In genomic region chr15:64112077-64112772, GRCh38 we compare ENCODE assay signal across 12 cellular contexts. TPM values are rescaled to one million over a fixed set of nuclear protein-coding genes. Genes with fewer than 3 reads are reported as not detected.
DNase-seq lines count a peak whose midpoint lies in the region; ATAC-seq, FAIRE-seq and TF ChIP-seq lines count a peak whose summit lies in the region.
"Had no signal": no experiment of that assay in that cellular context is flagged by ENCODE, and none has a peak within 500 bp of the region (broad histone marks: within the 10 kb centered on the region; RNA-seq: fewer than 3 reads in every experiment).

No MANE protein-coding gene starts in this region.

- no peak overlapping the region for H3K27ac ChIP-seq in IMR-90 (ENCODE audit: insufficient read depth, low read length)
- peak overlapping the region in 57 of 59 donors; percentile 15 to 99 (median 76) for H3K27ac ChIP-seq in dorsolateral prefrontal cortex
- H3K27ac ChIP-seq in pancreas: no peak overlapping the region

- H3K4me3 ChIP-seq in IMR-90 (ENCODE audit: insufficient read depth, low read depth, low read length) (no peak overlapping the region), dorsolateral prefrontal cortex (peak overlapping the region in 5 of 59 donors; percentile 4 to 24 (median 11)), pancreas (no peak overlapping the region)

- no CpG with 5 or more reads among the region's 3 CpGs for WGBS in IMR-90 (ENCODE audit: extremely low coverage in 2 of 2, insufficient read length in 1 of 2), 2 experiments
- WGBS in pancreas, 2 donors: 33 to 45% methylated on average over 3 of the region's 3 CpGs

- BruUV-seq in IMR-90 (replicated peaks; lab: Mats Ljungman, UMichigan): no TSS peak

- no peak overlapping the region for H3K18ac ChIP-seq in IMR-90 (ENCODE audit: low read depth, low read length)

- H4K20me1 ChIP-seq in IMR-90 (ENCODE audit: insufficient read depth, low read length): peaks cover 29% of the 10 kb centered on the region; the same call in 1 of the 2 replicates

- H3K4me1 ChIP-seq in IMR-90 (ENCODE audit: control insufficient read depth, insufficient read depth, low read length): peaks cover 4% of the 10 kb centered on the region
- peaks cover 6 to 24% (median 8%) of the 10 kb centered on the region in 3 donors for H3K4me1 ChIP-seq in pancreas

- in situ Hi-C loops in IMR-90 (cut with MboI; ENCODE audit: low sequenced_read_pairs): no loop called here

- no peak overlapping the region for H4K91ac ChIP-seq in IMR-90 (ENCODE audit: insufficient read depth, low read depth, low read length)

- no peak overlapping the region for H4K5ac ChIP-seq in IMR-90 (ENCODE audit: low read depth, low read length)

- intact Hi-C loops in IMR-90 (cut with micrococcal nuclease) (loop anchor here (5.0 kb wide), 1 partner anchor 35 kb away; no protein-coding TSS in a partner anchor), dorsolateral prefrontal cortex (cut with DNase I) (no loop called here), pancreas (cut with DNase I) (no loop called here)

- 0 out of 2 replicates have a peak overlapping the region, but pooled peaks have one; percentile 6 for H3K14ac ChIP-seq in IMR-90 (replicated peaks; ENCODE audit: low read depth, low read length)

- H3K4ac ChIP-seq in IMR-90 (ENCODE audit: low read depth, low read length): no peak overlapping the region

- H3K23ac ChIP-seq in IMR-90 (ENCODE audit: low read depth, low read length): peak overlapping the region; percentile 32; the same call in 1 of the 2 replicates

- no peak overlapping the region for H2AK9ac ChIP-seq in IMR-90 (replicated peaks; ENCODE audit: low read depth, low read length, poor library complexity)

- POLR2A ChIA-PET in IMR-90 (lab: Charles Lee; ENCODE audit: unreplicated experiment): interaction anchor here (1.5 kb wide), 1 partner anchor 18 kb away, joined by 3 read pairs; the partner anchor contains the start of gene CIAO2A

- H2BK120ac ChIP-seq in IMR-90 (ENCODE audit: low read depth, low read length): no peak overlapping the region

- H3K79me1 ChIP-seq in IMR-90 (ENCODE audit: low read depth in 1 of 2, low read length in 2 of 2): peaks cover 37 to 55% of the 10 kb centered on the region in 2 experiments

- H3K4me2 ChIP-seq in IMR-90 (ENCODE audit: low read depth, low read length): no peak overlapping the region

- no peak for TF ChIP-seq RAD21 in IMR-90 (IDR thresholded peaks at IDR 0.05; ENCODE audit: low read length)

- TF ChIP-seq CTCF in IMR-90 (conservative IDR thresholded peaks at IDR 0.05; ENCODE audit: low read depth, low read length) (no peak), dorsolateral prefrontal cortex (IDR thresholded peaks at IDR 0.05 in 54 of 56, conservative IDR thresholded peaks at IDR 0.05 in 2 of 56; ENCODE audit: low read depth in 1 of 56, partially characterized antibody in 56 of 56) (no peak), pancreas (IDR thresholded peaks at IDR 0.05) (no peak)

- no peak overlapping the region for H2BK20ac ChIP-seq in IMR-90 (ENCODE audit: low read depth, low read length)

- no peak overlapping the region for H2BK5ac ChIP-seq in IMR-90 (ENCODE audit: low read depth, low read length, poor library complexity, severe bottlenecking)

- H3K27me3 ChIP-seq in IMR-90 (ENCODE audit: control insufficient read depth, insufficient read depth, low read length) (no peaks in the 10 kb centered on the region), dorsolateral prefrontal cortex (no peaks in the 10 kb centered on the region), pancreas (no peaks in the 10 kb centered on the region)

- DNase-seq in IMR-90: no peak
- no peak for DNase-seq in dorsolateral prefrontal cortex
- no peak for DNase-seq in pancreas
- DNase-seq in NCI-H2107 treated with DMSO at 0.1 percent for 48 hours (lab: John Stamatoyannopoulos, UW; ENCODE audit: unreplicated experiment): no peak
- no peak for DNase-seq in superior temporal gyrus (ENCODE audit: extremely low spot score)
- DNase-seq: Calu3, cortex of kidney, NCI-H187 treated with DMSO at 0.1 percent for 48 hours, OCI-M1, T-helper 9 cell had no signal

- H4K8ac ChIP-seq in IMR-90 (ENCODE audit: low read depth in 2 of 2, low read length in 2 of 2): no peak overlapping the region

- H3K36me3 ChIP-seq in IMR-90 (ENCODE audit: control insufficient read depth, insufficient read depth, low read length) (peaks cover 18% of the 10 kb centered on the region), pancreas (peaks cover 0 to 33% (median 5%) of the 10 kb centered on the region in 3 donors)

- peaks cover 9% of the 10 kb centered on the region for H3K9me1 ChIP-seq in IMR-90 (ENCODE audit: insufficient read depth, low read length)

- H3K9me3 ChIP-seq in IMR-90 (ENCODE audit: control insufficient read depth, insufficient read depth, low read length) (no peaks in the 10 kb centered on the region), pancreas (no peaks in the 10 kb centered on the region)

- ATAC-seq in IMR-90 (ENCODE audit: low read depth): 0 out of 2 replicates have a peak, but pooled peaks have one; percentile 16
- ATAC-seq in pancreas: peak; percentile 55 to 81 (median 73)
- ATAC-seq in GM18502 (IDR thresholded peaks at IDR 0.05; ENCODE audit: poor library complexity, unreplicated experiment): no peak

- H2BK15ac ChIP-seq in IMR-90 (ENCODE audit: low read depth, low read length): no peak overlapping the region

- dilution Hi-C loops in IMR-90 (cut with HindIII; ENCODE audit: low sequenced_read_pairs, unreplicated experiment): no loop called here

- no peak overlapping the region for H2AK5ac ChIP-seq in IMR-90 (ENCODE audit: low read depth, low read length)

- no peak overlapping the region for H3K9ac ChIP-seq in IMR-90 (ENCODE audit: low read depth, low read length)

- CTCF ChIA-PET in IMR-90 (lab: Yijun Ruan, JAX): interaction anchor here (1.3 kb wide), 1 partner anchor 13 kb away, joined by 5 read pairs; no protein-coding TSS in a partner anchor

- FAIRE-seq in pancreas (lab: Jason Lieb, UNC): no peak
- FAIRE-seq: HTR-8/SVneo had no signal

- no peak overlapping the region for H3K56ac ChIP-seq in IMR-90 (ENCODE audit: extremely low read depth, insufficient read depth, low read length)

- no peak overlapping the region for H2AFZ ChIP-seq in IMR-90 (replicated peaks; ENCODE audit: low read length, poor library complexity)

- TF ChIP-seq POLR2A in IMR-90 (IDR thresholded peaks at IDR 0.05; ENCODE audit: low read depth, low read length): no peak

TF ChIP-seq in IMR-90, 13 proteins besides CTCF, POLR2A, EP300 and RAD21:
- no peak for TF ChIP-seq CEBPB (IDR thresholded peaks at IDR 0.05; ENCODE audit: low read depth, low read length)
- TF ChIP-seq MAFK (IDR thresholded peaks at IDR 0.05; ENCODE audit: low read depth, low read length): peak; percentile 98

RNA-seq across cellular contexts. Expression of gene SNX1, which starts 16.4 kb away (rescaled TPM):
- total RNA-seq in IMR-90 (2012; rRNA removed) (34.7 and 35.3 TPM in 2 replicates), dorsolateral prefrontal cortex (100 to 1,000 TPM in 82 of 120 experiments, 10 to 100 TPM in 38; 71.7 to 193 (median 110) TPM), pancreas (10 to 100 TPM; 41.3 to 82.4 (median 49.5) TPM)
- polyA plus RNA-seq in IMR-90 (2012; rRNA removed) (72.3 and 75.9 TPM in 2 replicates), pancreas (10 to 100 TPM; 32.9 to 36.6 TPM)
- polyA plus RNA-seq in IMR-90 (2012; cell fraction: cytosol; rRNA removed): 32.8 and 37.1 TPM in 2 replicates
- polyA plus RNA-seq in IMR-90 (2012; cell fraction: nucleus; rRNA removed; ENCODE audit: low replicate concordance): 87.8 and 96.0 TPM in 2 replicates

RNA-seq across cellular contexts. Expression of gene CIAO2A, which starts 18.6 kb away (rescaled TPM):
- total RNA-seq in IMR-90 (2012; rRNA removed) (36.7 and 69.4 TPM in 2 replicates), dorsolateral prefrontal cortex (10 to 100 TPM; 13.7 to 37.5 (median 22.9) TPM), pancreas (10 to 100 TPM; 16.0 to 44.1 (median 26.3) TPM)
- polyA plus RNA-seq in IMR-90 (2012; rRNA removed) (34.6 and 38.3 TPM in 2 replicates), pancreas (10 to 100 TPM; 42.0 to 61.2 TPM)
- 24.0 and 32.7 TPM in 2 replicates for polyA plus RNA-seq in IMR-90 (2012; cell fraction: cytosol; rRNA removed)
- 5.0 and 13.8 TPM in 2 replicates for polyA plus RNA-seq in IMR-90 (2012; cell fraction: nucleus; rRNA removed; ENCODE audit: low replicate concordance)

RNA-seq across cellular contexts. Expression of gene SNX22, which starts 39.3 kb away (rescaled TPM):
- under 0.01 and 0.18 TPM in 2 replicates for total RNA-seq in IMR-90 (2012; rRNA removed)
- polyA plus RNA-seq in IMR-90 (2012; rRNA removed): 0.04 and 0.12 TPM in 2 replicates
- polyA plus RNA-seq in IMR-90 (2012; cell fraction: cytosol; rRNA removed): 0.03 and 0.08 TPM in 2 replicates
- polyA plus RNA-seq in IMR-90 (2012; cell fraction: nucleus; rRNA removed; ENCODE audit: low replicate concordance): 0.39 and 0.50 TPM in 2 replicates
- total RNA-seq in dorsolateral prefrontal cortex: 10 to 100 TPM in 113 of 120 experiments, 1 to 10 TPM in 7; 3.1 to 59.1 (median 19.8) TPM
- total RNA-seq in pancreas: 1 to 10 TPM in 3 of 6 donors, under 1 TPM in 3; 0.51 to 3.5 (median 1.0) TPM
- 1 to 10 TPM; 1.4 to 4.0 TPM for polyA plus RNA-seq in pancreas

RNA-seq across cellular contexts. Expression of gene PPIB, which starts 50.6 kb away (rescaled TPM):
- total RNA-seq in IMR-90 (2012; rRNA removed): 1,601 and 1,682 TPM in 2 replicates
- polyA plus RNA-seq in IMR-90 (2012; rRNA removed): 1,358 and 1,517 TPM in 2 replicates
- polyA plus RNA-seq in IMR-90 (2012; cell fraction: cytosol; rRNA removed): 966 and 972 TPM in 2 replicates
- 233 and 548 TPM in 2 replicates for polyA plus RNA-seq in IMR-90 (2012; cell fraction: nucleus; rRNA removed; ENCODE audit: low replicate concordance)
- total RNA-seq in dorsolateral prefrontal cortex: 100 to 1,000 TPM in 85 of 120 experiments, 10 to 100 TPM in 35; 75.2 to 173 (median 106) TPM
- 100 to 1,000 TPM; 230 to 367 (median 349) TPM for total RNA-seq in pancreas
- polyA plus RNA-seq in pancreas: 100 to 1,000 TPM; 432 to 576 TPM

Comparison
In these comparisons a context has a peak if more than half of its experiments do, and no peak if none do; other contexts are left out.
1. H3K27ac ChIP-seq: peak in dorsolateral prefrontal cortex (57 of 59); none in IMR-90 (single experiment) and pancreas (0 of 4).